In the genomic region with DNA sequence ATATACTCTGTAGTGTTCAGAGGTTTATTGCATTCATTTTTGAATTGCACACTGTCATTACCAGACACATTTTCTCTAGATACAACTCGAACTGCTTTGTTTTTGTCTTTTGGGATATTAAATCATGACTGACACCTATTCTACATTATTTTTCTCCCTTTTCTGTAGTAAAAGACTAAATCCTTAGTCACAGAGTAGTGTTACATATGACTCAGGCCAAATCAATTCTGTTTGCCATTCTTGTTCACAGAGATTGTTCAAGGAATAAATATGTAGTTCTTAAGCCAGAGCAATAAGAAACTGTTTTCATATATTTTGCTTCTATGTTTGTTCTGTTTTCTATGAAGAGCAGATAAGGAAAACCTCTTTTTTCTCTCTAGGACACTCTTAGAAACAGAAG, we compare ENCODE assay signal across 1 cellular context.
TF ChIP-seq lines count a peak whose summit lies in the region.

No MANE protein-coding gene starts in this region.

TF ChIP-seq in A549, 52 proteins besides CTCF, POLR2A, EP300 and RAD21:
- TF ChIP-seq MAZ (IDR thresholded peaks at IDR 0.05; ENCODE audit: borderline replicate concordance, low read depth, low read length) (no peak), KDM5A (IDR thresholded peaks at IDR 0.05) (no peak), KDM1A (IDR thresholded peaks at IDR 0.05; ENCODE audit: low read depth) (no peak), FOSL2 (IDR thresholded peaks at IDR 0.05) (peak; percentile 40), FOSL2 (CRISPR knock-in tag; IDR thresholded peaks at IDR 0.05) (no peak), HOXB5 (CRISPR knock-in tag; IDR thresholded peaks at IDR 0.05) (no peak), POLR2AphosphoS2 (conservative IDR thresholded peaks at IDR 0.05; ENCODE audit: low read length) (no peak), ELK1 (IDR thresholded peaks at IDR 0.05; ENCODE audit: low read depth, low read length) (no peak), JUNB (IDR thresholded peaks at IDR 0.05) (peak; percentile 46), JUN (IDR thresholded peaks at IDR 0.05) (no peak)
- TF ChIP-seq, protein P1, sequence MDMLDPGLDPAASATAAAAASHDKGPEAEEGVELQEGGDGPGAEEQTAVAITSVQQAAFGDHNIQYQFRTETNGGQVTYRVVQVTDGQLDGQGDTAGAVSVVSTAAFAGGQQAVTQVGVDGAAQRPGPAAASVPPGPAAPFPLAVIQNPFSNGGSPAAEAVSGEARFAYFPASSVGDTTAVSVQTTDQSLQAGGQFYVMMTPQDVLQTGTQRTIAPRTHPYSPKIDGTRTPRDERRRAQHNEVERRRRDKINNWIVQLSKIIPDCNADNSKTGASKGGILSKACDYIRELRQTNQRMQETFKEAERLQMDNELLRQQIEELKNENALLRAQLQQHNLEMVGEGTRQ (IDR thresholded peaks at IDR 0.05), result no peak
- TF ChIP-seq, protein P2, sequence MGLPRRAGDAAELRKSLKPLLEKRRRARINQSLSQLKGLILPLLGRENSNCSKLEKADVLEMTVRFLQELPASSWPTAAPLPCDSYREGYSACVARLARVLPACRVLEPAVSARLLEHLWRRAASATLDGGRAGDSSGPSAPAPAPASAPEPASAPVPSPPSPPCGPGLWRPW (IDR thresholded peaks at IDR 0.05), result no peak
